ENCODE assay signal across 1 cellular context in genomic region chr17:73594598-73594997, GRCh38.
TF ChIP-seq lines count a peak whose summit lies in the region.

No MANE protein-coding gene starts in this region.

TF ChIP-seq in HepG2, 621 proteins besides CTCF, POLR2A, EP300 and RAD21 (continued from another document):
- TF ChIP-seq NBN (conservative IDR thresholded peaks at IDR 0.05) = 0 out of 2 replicates have a peak, but pooled peaks have one; percentile 74
- TF ChIP-seq FOXP1 (IDR thresholded peaks at IDR 0.05) = peak; percentile 37; the same call in 1 of the 2 replicates
- no peak for TF ChIP-seq FOXP1 (CRISPR knock-in tag; IDR thresholded peaks at IDR 0.05)
- 0 out of 2 replicates have a peak, but pooled peaks have one; percentile 37 for TF ChIP-seq PLRG1 (conservative IDR thresholded peaks at IDR 0.05)
- peak; percentile 15; the same call in 1 of the 2 replicates for TF ChIP-seq FOXK2 (IDR thresholded peaks at IDR 0.05)
- TF ChIP-seq ISX (CRISPR knock-in tag; conservative IDR thresholded peaks at IDR 0.05) = no peak
- TF ChIP-seq TRIM22 (IDR thresholded peaks at IDR 0.05) = peak; percentile 75; the same call in 1 of the 2 replicates
